ENCODE assay signal across 13 cellular contexts in genomic region chr12:117360551-117361311, GRCh38. TPM values are rescaled to one million over a fixed set of nuclear protein-coding genes. Genes with fewer than 3 reads are reported as not detected.
DNase-seq lines count a peak whose midpoint lies in the region; ATAC-seq and TF ChIP-seq lines count a peak whose summit lies in the region.
"Had no signal": no experiment of that assay in that cellular context is flagged by ENCODE, and none has a peak within 500 bp of the region (broad histone marks: within the 10 kb centered on the region; RNA-seq: fewer than 3 reads in every experiment).

No MANE protein-coding gene starts in this region.

- ATAC-seq in left ventricle myocardium superior (no peak), lung (ENCODE audit: insufficient read depth, low FRiP score) (no peak), HG02870 (IDR thresholded peaks at IDR 0.05; ENCODE audit: unreplicated experiment) (no peak), HG02840 (IDR thresholded peaks at IDR 0.05; ENCODE audit: low FRiP score, unreplicated experiment) (no peak)

- no peaks in the 10 kb centered on the region for H3K36me3 ChIP-seq in cardiac muscle cell
- H3K36me3 ChIP-seq in ectodermal cell (ENCODE audit: control insufficient read depth, insufficient read depth, low read length) = no peaks in the 10 kb centered on the region
- H3K36me3 ChIP-seq in lung (ENCODE audit: control insufficient read depth in 2 of 2, insufficient read depth in 2 of 2, low read length in 2 of 2) = no peaks in the 10 kb centered on the region
- H3K36me3 ChIP-seq: tibial artery had no signal

- no peaks in the 10 kb centered on the region for H3K4me1 ChIP-seq in cardiac muscle cell (ENCODE audit: low read depth)
- peaks cover 3% of the 10 kb centered on the region for H3K4me1 ChIP-seq in ectodermal cell (ENCODE audit: control insufficient read depth, insufficient read depth, low read length)
- H3K4me1 ChIP-seq in lung (ENCODE audit: control insufficient read depth in 2 of 2, insufficient read depth in 2 of 2, low read length in 2 of 2) = peaks cover 0 to 2% of the 10 kb centered on the region in 2 donors

- H3K4me3 ChIP-seq in cardiac muscle cell (peak overlapping the region; percentile 19), ectodermal cell (ENCODE audit: insufficient read depth, low read depth, low read length) (peak overlapping the region; percentile 57), lung (peak overlapping the region; percentile 7)
- H3K4me3 ChIP-seq: tibial artery had no signal

- H3K27ac ChIP-seq in cardiac muscle cell (no peak overlapping the region), ectodermal cell (ENCODE audit: insufficient read depth, low read depth, low read length, poor library complexity, severe bottlenecking) (no peak overlapping the region), lung (ENCODE audit: low read depth in 1 of 2, low read length in 1 of 2) (no peak overlapping the region)
- H3K27ac ChIP-seq: tibial artery had no signal

- H3K4me1 Mint-ChIP-seq in type B pancreatic cell (ENCODE audit: unreplicated experiment) = no peaks in the 10 kb centered on the region

- H3K36me3 Mint-ChIP-seq in type B pancreatic cell = no peaks in the 10 kb centered on the region

- H3K9me3 Mint-ChIP-seq in type B pancreatic cell = no peaks in the 10 kb centered on the region

- H3K27ac Mint-ChIP-seq in type B pancreatic cell = no peak overlapping the region

- peak in 1 of 2 donors; percentile 16 for DNase-seq in cardiac muscle cell (ENCODE audit: low read depth in 1 of 2, low spot score in 1 of 2)
- DNase-seq in left ventricle myocardium superior = no peak
- DNase-seq in lung (ENCODE audit: low spot score) = no peak
- no peak for DNase-seq in type B pancreatic cell (ENCODE audit: extremely low spot score, unreplicated experiment)
- DNase-seq in cerebellar cortex (ENCODE audit: low spot score) = no peak
- DNase-seq: activated CD4-positive, alpha-beta T cell treated with anti-CD3 and anti-CD28 coated beads for 4 hours; DND-41; MM.1S; tibial artery had no signal

- WGBS in ectodermal cell, 2 experiments = 0% methylated on average over 86 of the region's 86 CpGs
- WGBS in lung, 2 donors = 2% methylated on average over 64 to 86 of the region's 86 CpGs

- H3K4me3 Mint-ChIP-seq in type B pancreatic cell = peak overlapping the region; percentile 80

- H3K9me3 ChIP-seq in cardiac muscle cell (ENCODE audit: low read depth) (no peaks in the 10 kb centered on the region), ectodermal cell (ENCODE audit: control insufficient read depth, low read length) (no peaks in the 10 kb centered on the region), lung (ENCODE audit: control insufficient read depth in 2 of 2, insufficient read depth in 1 of 2, low read length in 1 of 2) (peaks cover 0 to 2% of the 10 kb centered on the region in 2 donors)
- H3K9me3 ChIP-seq: tibial artery had no signal

- peaks cover 100% of the 10 kb centered on the region for H3K27me3 ChIP-seq in cardiac muscle cell
- H3K27me3 ChIP-seq in ectodermal cell (ENCODE audit: control insufficient read depth, insufficient read depth, low read length, poor library complexity, severe bottlenecking) = peaks cover 95% of the 10 kb centered on the region
- peaks cover 10% of the 10 kb centered on the region for H3K27me3 ChIP-seq in lung (ENCODE audit: control insufficient read depth, insufficient read depth)

- TF ChIP-seq CTCF in cardiac muscle cell (IDR thresholded peaks at IDR 0.05; ENCODE audit: low read depth, low read length) (no peak), lung (IDR thresholded peaks at IDR 0.05; ENCODE audit: control extremely low read depth, extremely low read depth) (no peak), type B pancreatic cell (conservative IDR thresholded peaks at IDR 0.05) (no peak)

- peaks cover 95% of the 10 kb centered on the region for H3K27me3 Mint-ChIP-seq in type B pancreatic cell

- intact Hi-C loops in left ventricle myocardium superior (cut with micrococcal nuclease) = no loop called here

RNA-seq across cellular contexts. Expression of gene NOS1, which starts 0.7 kb away (rescaled TPM):
- not detected in 2 replicates for total RNA-seq in cardiac muscle cell
- not detected in 2 replicates for polyA plus RNA-seq in cardiac muscle cell
- total RNA-seq in left ventricle myocardium superior = 0.15 TPM
- polyA plus RNA-seq in ectodermal cell (2013, experiment 1 of 4) = 0.54 TPM
- 0.34 TPM for polyA plus RNA-seq in ectodermal cell (2013, experiment 2 of 4)
- 0.21 TPM for polyA plus RNA-seq in ectodermal cell (2013, experiment 3 of 4)
- polyA plus RNA-seq in ectodermal cell (2013, experiment 4 of 4) = 0.24 TPM
- total RNA-seq in lung = 1 to 10 TPM in 1 of 2 donors, under 1 TPM in 1; 0.80 to 2.4 TPM
- under 1 TPM; 0.25 to 0.69 TPM for polyA plus RNA-seq in lung
- 0.48 and 0.52 TPM in 2 replicates for total RNA-seq in type B pancreatic cell (ENCODE audit: low replicate concordance)
- polyA plus RNA-seq: fibroblast of lung had no signal

Comparison
In these comparisons a context has a peak if more than half of its experiments do, and no peak if none do; other contexts are left out.
1. H3K4me3 ChIP-seq: peak in every context shown above with its lines; median percentile 57 in ectodermal cell; 19 in cardiac muscle cell; 7 in lung.